ENCODE assay signal across 1 cellular context in the genomic region with DNA sequence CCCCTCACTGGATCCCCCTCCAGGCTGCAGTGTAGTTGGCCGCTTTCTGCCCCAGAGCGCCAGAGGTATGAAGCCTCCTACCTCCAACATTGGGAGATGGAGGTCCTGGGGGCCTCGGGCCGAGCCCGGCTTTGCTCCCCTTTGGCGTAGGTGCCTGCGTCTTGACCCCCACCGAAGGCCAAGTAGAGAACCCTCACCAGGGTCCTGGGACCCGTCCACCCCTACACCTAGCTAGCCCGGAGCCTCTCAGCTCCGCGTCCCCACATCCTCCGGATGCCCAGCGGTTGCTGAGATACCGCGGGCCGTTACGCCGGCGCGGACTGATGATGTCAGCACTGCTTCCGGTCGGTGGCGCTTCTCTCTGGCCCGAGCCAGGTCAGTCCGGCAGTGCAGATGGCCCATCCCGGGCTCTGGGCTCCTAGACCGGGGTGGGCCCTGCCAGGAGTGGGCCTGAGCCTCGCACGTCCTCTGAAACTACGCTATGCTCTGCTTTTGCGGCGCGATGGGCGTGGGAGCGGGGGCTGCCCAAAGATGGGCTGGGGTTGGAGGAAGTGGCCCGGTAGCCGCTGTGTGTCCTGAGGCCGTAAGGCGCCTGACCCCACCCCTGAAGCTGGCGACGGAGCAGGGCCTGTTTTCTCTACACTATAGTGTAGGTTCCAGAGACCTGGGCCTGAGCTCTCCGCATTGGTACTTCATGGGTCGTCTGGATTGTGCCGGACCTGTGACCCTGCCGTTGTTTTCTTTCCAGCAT.
TF ChIP-seq lines count a peak whose summit lies in the region.

A gene (minus strand): TSS at position 297 of the 751 bp plus-strand sequence. CDS start 1,871 bp downstream, outside the sequence.
A gene with protein sequence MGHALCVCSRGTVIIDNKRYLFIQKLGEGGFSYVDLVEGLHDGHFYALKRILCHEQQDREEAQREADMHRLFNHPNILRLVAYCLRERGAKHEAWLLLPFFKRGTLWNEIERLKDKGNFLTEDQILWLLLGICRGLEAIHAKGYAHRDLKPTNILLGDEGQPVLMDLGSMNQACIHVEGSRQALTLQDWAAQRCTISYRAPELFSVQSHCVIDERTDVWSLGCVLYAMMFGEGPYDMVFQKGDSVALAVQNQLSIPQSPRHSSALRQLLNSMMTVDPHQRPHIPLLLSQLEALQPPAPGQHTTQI (plus strand): TSS at position 332 of the 751 bp plus-strand sequence. CDS start 521 bp downstream, outside the sequence.

TF ChIP-seq in HepG2, 621 proteins besides CTCF, POLR2A, EP300 and RAD21 (continued from another document and continues in another):
- TF ChIP-seq, protein P1, sequence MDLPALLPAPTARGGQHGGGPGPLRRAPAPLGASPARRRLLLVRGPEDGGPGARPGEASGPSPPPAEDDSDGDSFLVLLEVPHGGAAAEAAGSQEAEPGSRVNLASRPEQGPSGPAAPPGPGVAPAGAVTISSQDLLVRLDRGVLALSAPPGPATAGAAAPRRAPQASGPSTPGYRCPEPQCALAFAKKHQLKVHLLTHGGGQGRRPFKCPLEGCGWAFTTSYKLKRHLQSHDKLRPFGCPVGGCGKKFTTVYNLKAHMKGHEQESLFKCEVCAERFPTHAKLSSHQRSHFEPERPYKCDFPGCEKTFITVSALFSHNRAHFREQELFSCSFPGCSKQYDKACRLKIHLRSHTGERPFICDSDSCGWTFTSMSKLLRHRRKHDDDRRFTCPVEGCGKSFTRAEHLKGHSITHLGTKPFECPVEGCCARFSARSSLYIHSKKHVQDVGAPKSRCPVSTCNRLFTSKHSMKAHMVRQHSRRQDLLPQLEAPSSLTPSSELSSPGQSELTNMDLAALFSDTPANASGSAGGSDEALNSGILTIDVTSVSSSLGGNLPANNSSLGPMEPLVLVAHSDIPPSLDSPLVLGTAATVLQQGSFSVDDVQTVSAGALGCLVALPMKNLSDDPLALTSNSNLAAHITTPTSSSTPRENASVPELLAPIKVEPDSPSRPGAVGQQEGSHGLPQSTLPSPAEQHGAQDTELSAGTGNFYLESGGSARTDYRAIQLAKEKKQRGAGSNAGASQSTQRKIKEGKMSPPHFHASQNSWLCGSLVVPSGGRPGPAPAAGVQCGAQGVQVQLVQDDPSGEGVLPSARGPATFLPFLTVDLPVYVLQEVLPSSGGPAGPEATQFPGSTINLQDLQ (CRISPR knock-in tag; IDR thresholded peaks at IDR 0.05): peak; percentile 94
- no peak for TF ChIP-seq NFIC (IDR thresholded peaks at IDR 0.05; ENCODE audit: low read length)
- TF ChIP-seq WIZ (CRISPR knock-in tag; IDR thresholded peaks at IDR 0.05): peak; percentile 70; the same call in 1 of the 2 replicates
- TF ChIP-seq, protein P2, sequence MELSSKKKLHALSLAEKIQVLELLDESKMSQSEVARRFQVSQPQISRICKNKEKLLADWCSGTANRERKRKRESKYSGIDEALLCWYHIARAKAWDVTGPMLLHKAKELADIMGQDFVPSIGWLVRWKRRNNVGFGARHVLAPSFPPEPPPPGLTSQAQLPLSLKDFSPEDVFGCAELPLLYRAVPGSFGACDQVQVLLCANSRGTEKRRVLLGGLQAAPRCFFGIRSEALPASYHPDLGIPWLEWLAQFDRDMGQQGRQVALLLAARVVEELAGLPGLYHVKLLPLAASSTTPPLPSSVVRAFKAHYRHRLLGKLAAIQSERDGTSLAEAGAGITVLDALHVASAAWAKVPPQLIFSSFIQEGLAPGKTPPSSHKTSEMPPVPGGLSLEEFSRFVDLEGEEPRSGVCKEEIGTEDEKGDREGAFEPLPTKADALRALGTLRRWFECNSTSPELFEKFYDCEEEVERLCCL (CRISPR knock-in tag; IDR thresholded peaks at IDR 0.05; ENCODE audit: borderline replicate concordance): no peak; the same call in 1 of the 2 replicates
- TF ChIP-seq, protein P3, sequence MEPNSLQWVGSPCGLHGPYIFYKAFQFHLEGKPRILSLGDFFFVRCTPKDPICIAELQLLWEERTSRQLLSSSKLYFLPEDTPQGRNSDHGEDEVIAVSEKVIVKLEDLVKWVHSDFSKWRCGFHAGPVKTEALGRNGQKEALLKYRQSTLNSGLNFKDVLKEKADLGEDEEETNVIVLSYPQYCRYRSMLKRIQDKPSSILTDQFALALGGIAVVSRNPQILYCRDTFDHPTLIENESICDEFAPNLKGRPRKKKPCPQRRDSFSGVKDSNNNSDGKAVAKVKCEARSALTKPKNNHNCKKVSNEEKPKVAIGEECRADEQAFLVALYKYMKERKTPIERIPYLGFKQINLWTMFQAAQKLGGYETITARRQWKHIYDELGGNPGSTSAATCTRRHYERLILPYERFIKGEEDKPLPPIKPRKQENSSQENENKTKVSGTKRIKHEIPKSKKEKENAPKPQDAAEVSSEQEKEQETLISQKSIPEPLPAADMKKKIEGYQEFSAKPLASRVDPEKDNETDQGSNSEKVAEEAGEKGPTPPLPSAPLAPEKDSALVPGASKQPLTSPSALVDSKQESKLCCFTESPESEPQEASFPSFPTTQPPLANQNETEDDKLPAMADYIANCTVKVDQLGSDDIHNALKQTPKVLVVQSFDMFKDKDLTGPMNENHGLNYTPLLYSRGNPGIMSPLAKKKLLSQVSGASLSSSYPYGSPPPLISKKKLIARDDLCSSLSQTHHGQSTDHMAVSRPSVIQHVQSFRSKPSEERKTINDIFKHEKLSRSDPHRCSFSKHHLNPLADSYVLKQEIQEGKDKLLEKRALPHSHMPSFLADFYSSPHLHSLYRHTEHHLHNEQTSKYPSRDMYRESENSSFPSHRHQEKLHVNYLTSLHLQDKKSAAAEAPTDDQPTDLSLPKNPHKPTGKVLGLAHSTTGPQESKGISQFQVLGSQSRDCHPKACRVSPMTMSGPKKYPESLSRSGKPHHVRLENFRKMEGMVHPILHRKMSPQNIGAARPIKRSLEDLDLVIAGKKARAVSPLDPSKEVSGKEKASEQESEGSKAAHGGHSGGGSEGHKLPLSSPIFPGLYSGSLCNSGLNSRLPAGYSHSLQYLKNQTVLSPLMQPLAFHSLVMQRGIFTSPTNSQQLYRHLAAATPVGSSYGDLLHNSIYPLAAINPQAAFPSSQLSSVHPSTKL (CRISPR knock-in tag; IDR thresholded peaks at IDR 0.05): peak; percentile 74
- TF ChIP-seq, protein P4, sequence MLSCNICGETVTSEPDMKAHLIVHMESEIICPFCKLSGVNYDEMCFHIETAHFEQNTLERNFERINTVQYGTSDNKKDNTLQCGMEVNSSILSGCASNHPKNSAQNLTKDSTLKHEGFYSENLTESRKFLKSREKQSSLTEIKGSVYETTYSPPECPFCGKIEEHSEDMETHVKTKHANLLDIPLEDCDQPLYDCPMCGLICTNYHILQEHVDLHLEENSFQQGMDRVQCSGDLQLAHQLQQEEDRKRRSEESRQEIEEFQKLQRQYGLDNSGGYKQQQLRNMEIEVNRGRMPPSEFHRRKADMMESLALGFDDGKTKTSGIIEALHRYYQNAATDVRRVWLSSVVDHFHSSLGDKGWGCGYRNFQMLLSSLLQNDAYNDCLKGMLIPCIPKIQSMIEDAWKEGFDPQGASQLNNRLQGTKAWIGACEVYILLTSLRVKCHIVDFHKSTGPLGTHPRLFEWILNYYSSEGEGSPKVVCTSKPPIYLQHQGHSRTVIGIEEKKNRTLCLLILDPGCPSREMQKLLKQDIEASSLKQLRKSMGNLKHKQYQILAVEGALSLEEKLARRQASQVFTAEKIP (CRISPR knock-in tag; IDR thresholded peaks at IDR 0.05; ENCODE audit: borderline replicate concordance): no peak
- TF ChIP-seq ZNF720 (CRISPR knock-in tag; IDR thresholded peaks at IDR 0.05): no peak
- TF ChIP-seq, protein P5, sequence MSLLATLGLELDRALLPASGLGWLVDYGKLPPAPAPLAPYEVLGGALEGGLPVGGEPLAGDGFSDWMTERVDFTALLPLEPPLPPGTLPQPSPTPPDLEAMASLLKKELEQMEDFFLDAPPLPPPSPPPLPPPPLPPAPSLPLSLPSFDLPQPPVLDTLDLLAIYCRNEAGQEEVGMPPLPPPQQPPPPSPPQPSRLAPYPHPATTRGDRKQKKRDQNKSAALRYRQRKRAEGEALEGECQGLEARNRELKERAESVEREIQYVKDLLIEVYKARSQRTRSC (CRISPR knock-in tag; IDR thresholded peaks at IDR 0.05; ENCODE audit: low read depth): no peak
- TF ChIP-seq MTA1 (CRISPR knock-in tag; IDR thresholded peaks at IDR 0.05; ENCODE audit: borderline replicate concordance): peak; percentile 84; the same call in 1 of the 2 replicates
- TF ChIP-seq, protein P6, sequence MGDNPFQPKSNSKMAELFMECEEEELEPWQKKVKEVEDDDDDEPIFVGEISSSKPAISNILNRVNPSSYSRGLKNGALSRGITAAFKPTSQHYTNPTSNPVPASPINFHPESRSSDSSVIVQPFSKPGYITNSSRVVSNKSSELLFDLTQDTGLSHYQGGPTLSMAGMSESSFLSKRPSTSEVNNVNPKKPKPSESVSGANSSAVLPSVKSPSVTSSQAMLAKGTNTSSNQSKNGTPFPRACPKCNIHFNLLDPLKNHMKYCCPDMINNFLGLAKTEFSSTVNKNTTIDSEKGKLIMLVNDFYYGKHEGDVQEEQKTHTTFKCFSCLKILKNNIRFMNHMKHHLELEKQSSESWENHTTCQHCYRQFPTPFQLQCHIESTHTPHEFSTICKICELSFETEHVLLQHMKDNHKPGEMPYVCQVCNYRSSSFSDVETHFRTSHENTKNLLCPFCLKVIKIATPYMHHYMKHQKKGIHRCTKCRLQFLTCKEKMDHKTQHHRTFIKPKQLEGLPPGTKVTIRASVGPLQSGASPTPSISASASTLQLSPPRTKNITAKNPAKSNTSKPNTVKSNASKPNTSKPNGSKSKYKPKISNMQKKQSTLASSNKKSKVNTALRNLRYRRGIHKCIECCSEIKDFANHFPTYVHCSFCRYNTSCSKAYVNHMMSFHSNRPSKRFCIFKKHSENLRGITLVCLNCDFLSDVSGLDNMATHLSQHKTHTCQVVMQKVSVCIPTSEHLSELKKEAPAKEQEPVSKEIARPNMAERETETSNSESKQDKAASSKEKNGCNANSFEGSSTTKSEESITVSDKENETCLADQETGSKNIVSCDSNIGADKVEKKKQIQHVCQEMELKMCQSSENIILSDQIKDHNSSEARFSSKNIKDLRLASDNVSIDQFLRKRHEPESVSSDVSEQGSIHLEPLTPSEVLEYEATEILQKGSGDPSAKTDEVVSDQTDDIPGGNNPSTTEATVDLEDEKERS (CRISPR knock-in tag; IDR thresholded peaks at IDR 0.05): peak; percentile 91
- TF ChIP-seq ZNF460 (CRISPR knock-in tag; IDR thresholded peaks at IDR 0.05; ENCODE audit: borderline replicate concordance): no peak; the same call in 1 of the 2 replicates
- TF ChIP-seq, protein P7, sequence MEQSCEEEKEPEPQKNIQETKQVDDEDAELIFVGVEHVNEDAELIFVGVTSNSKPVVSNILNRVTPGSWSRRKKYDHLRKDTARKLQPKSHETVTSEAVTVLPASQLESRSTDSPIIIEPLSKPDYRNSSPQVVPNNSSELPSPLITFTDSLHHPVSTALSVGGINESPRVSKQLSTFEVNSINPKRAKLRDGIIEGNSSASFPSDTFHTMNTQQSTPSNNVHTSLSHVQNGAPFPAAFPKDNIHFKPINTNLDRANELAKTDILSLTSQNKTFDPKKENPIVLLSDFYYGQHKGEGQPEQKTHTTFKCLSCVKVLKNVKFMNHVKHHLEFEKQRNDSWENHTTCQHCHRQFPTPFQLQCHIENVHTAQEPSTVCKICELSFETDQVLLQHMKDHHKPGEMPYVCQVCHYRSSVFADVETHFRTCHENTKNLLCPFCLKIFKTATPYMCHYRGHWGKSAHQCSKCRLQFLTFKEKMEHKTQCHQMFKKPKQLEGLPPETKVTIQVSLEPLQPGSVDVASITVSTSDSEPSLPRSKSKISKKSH (CRISPR knock-in tag; IDR thresholded peaks at IDR 0.05; ENCODE audit: borderline replicate concordance): peak; percentile 98
- TF ChIP-seq ZNF530 (CRISPR knock-in tag; IDR thresholded peaks at IDR 0.05; ENCODE audit: low read depth): peak; percentile 85; the same call in 1 of the 2 replicates
- TF ChIP-seq, protein P8, sequence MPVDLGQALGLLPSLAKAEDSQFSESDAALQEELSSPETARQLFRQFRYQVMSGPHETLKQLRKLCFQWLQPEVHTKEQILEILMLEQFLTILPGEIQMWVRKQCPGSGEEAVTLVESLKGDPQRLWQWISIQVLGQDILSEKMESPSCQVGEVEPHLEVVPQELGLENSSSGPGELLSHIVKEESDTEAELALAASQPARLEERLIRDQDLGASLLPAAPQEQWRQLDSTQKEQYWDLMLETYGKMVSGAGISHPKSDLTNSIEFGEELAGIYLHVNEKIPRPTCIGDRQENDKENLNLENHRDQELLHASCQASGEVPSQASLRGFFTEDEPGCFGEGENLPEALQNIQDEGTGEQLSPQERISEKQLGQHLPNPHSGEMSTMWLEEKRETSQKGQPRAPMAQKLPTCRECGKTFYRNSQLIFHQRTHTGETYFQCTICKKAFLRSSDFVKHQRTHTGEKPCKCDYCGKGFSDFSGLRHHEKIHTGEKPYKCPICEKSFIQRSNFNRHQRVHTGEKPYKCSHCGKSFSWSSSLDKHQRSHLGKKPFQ (CRISPR knock-in tag; IDR thresholded peaks at IDR 0.05; ENCODE audit: insufficient replicate concordance): no peak
- no peak for TF ChIP-seq ZNF10 (CRISPR knock-in tag; IDR thresholded peaks at IDR 0.05; ENCODE audit: borderline replicate concordance, low read depth)
- peak; percentile 91 for TF ChIP-seq HDAC2 (CRISPR knock-in tag; IDR thresholded peaks at IDR 0.05)
- TF ChIP-seq ZBTB21 (CRISPR knock-in tag; IDR thresholded peaks at IDR 0.05): peak; percentile 42; the same call in 1 of the 2 replicates
- peak; percentile 95 for TF ChIP-seq ASH2L (IDR thresholded peaks at IDR 0.05; ENCODE audit: insufficient read length, low read depth, low read length)
- TF ChIP-seq SATB2 (CRISPR knock-in tag; IDR thresholded peaks at IDR 0.05): peak; percentile 78; the same call in 1 of the 2 replicates
- TF ChIP-seq, protein P9, sequence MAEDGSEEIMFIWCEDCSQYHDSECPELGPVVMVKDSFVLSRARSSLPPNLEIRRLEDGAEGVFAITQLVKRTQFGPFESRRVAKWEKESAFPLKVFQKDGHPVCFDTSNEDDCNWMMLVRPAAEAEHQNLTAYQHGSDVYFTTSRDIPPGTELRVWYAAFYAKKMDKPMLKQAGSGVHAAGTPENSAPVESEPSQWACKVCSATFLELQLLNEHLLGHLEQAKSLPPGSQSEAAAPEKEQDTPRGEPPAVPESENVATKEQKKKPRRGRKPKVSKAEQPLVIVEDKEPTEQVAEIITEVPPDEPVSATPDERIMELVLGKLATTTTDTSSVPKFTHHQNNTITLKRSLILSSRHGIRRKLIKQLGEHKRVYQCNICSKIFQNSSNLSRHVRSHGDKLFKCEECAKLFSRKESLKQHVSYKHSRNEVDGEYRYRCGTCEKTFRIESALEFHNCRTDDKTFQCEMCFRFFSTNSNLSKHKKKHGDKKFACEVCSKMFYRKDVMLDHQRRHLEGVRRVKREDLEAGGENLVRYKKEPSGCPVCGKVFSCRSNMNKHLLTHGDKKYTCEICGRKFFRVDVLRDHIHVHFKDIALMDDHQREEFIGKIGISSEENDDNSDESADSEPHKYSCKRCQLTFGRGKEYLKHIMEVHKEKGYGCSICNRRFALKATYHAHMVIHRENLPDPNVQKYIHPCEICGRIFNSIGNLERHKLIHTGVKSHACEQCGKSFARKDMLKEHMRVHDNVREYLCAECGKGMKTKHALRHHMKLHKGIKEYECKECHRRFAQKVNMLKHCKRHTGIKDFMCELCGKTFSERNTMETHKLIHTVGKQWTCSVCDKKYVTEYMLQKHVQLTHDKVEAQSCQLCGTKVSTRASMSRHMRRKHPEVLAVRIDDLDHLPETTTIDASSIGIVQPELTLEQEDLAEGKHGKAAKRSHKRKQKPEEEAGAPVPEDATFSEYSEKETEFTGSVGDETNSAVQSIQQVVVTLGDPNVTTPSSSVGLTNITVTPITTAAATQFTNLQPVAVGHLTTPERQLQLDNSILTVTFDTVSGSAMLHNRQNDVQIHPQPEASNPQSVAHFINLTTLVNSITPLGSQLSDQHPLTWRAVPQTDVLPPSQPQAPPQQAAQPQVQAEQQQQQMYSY (CRISPR knock-in tag; IDR thresholded peaks at IDR 0.05): peak; percentile 71; the same call in 1 of the 2 replicates
- TF ChIP-seq, protein P10, sequence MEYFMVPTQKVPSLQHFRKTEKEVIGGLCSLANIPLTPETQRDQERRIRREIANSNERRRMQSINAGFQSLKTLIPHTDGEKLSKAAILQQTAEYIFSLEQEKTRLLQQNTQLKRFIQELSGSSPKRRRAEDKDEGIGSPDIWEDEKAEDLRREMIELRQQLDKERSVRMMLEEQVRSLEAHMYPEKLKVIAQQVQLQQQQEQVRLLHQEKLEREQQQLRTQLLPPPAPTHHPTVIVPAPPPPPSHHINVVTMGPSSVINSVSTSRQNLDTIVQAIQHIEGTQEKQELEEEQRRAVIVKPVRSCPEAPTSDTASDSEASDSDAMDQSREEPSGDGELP (IDR thresholded peaks at IDR 0.05; ENCODE audit: borderline replicate concordance, low read depth): no peak
